In the genomic region with DNA sequence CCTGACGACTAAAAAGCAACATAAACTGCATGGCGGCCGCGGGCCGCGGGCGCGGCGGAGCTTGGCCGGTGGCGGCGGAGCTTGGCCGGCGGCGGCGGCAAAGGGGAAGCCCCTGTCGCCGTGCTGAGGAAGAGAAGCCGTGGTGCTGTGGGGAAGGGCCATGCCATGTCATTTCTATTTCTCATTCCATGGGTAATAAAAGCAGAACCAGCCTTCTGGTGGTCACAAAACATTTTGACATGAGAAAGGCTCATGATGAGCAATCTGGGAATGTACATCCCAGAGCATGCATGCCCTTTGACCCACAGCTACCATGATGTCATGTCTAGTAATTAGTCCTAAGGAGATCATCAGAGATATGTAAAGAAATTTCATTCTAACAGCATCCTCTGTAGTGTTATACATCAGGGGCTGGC, we compare ENCODE assay signal across 8 cellular contexts. TPM values are rescaled to one million over a fixed set of nuclear protein-coding genes. Genes with fewer than 3 reads are reported as not detected.
DNase-seq lines count a peak whose midpoint lies in the region; ATAC-seq and TF ChIP-seq lines count a peak whose summit lies in the region.

No MANE protein-coding gene starts in this region.

- H3K9me3 Mint-ChIP-seq in WTC11: no peaks in the 10 kb centered on the region

- CTCF ChIA-PET in WTC11 (lab: Charles Lee): no interaction called here

- peak overlapping the region; percentile 43 for H3K4me3 Mint-ChIP-seq in WTC11

- no peak overlapping the region for H3K27ac Mint-ChIP-seq in WTC11

- intact Hi-C loops in sciatic nerve (cut with DNase I): no loop called here

- DNase-seq in Ammon's horn (ENCODE audit: low spot score) (peak; percentile 51), WTC11 (ENCODE audit: low spot score) (no peak), sciatic nerve (ENCODE audit: low spot score) (no peak), NCI-H1694 treated with DMSO at 0.1 percent for 48 hours (lab: John Stamatoyannopoulos, UW) (no peak), NCI-H2196 treated with DMSO at 0.1 percent for 48 hours (lab: John Stamatoyannopoulos, UW; ENCODE audit: unreplicated experiment) (no peak)
- no peak for DNase-seq in effector CD8-positive, alpha-beta T cell (lab: John Stamatoyannopoulos, UW)

- H3K4me1 Mint-ChIP-seq in WTC11: peaks cover 8% of the 10 kb centered on the region

- no peaks in the 10 kb centered on the region for H3K36me3 Mint-ChIP-seq in WTC11

- POLR2A ChIA-PET in WTC11 (lab: Charles Lee): no interaction called here

- peak; percentile 72 for ATAC-seq in HG02759 (IDR thresholded peaks at IDR 0.05; ENCODE audit: unreplicated experiment)
- ATAC-seq in WTC11: peak; percentile 32; the same call in 1 of the 2 replicates
- peak; percentile 67 for ATAC-seq in esophagus mucosa
- ATAC-seq in sciatic nerve: peak; percentile 68

- no peak for TF ChIP-seq CTCF in WTC11 (IDR thresholded peaks at IDR 0.05)

- no peaks in the 10 kb centered on the region for H3K27me3 Mint-ChIP-seq in WTC11 (ENCODE audit: low read depth)

TF ChIP-seq in WTC11, 78 proteins besides CTCF, POLR2A, EP300 and RAD21 (continues in another document):
- TF ChIP-seq, protein P1, sequence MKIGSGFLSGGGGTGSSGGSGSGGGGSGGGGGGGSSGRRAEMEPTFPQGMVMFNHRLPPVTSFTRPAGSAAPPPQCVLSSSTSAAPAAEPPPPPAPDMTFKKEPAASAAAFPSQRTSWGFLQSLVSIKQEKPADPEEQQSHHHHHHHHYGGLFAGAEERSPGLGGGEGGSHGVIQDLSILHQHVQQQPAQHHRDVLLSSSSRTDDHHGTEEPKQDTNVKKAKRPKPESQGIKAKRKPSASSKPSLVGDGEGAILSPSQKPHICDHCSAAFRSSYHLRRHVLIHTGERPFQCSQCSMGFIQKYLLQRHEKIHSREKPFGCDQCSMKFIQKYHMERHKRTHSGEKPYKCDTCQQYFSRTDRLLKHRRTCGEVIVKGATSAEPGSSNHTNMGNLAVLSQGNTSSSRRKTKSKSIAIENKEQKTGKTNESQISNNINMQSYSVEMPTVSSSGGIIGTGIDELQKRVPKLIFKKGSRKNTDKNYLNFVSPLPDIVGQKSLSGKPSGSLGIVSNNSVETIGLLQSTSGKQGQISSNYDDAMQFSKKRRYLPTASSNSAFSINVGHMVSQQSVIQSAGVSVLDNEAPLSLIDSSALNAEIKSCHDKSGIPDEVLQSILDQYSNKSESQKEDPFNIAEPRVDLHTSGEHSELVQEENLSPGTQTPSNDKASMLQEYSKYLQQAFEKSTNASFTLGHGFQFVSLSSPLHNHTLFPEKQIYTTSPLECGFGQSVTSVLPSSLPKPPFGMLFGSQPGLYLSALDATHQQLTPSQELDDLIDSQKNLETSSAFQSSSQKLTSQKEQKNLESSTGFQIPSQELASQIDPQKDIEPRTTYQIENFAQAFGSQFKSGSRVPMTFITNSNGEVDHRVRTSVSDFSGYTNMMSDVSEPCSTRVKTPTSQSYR (CRISPR knock-in tag; IDR thresholded peaks at IDR 0.05): no peak
- TF ChIP-seq AR (CRISPR knock-in tag; IDR thresholded peaks at IDR 0.05) (no peak), IRF2 (CRISPR knock-in tag; IDR thresholded peaks at IDR 0.05; ENCODE audit: borderline replicate concordance, low read depth) (no peak), ZNF121 (CRISPR knock-in tag; IDR thresholded peaks at IDR 0.05) (no peak), ZNF219 (CRISPR knock-in tag; IDR thresholded peaks at IDR 0.05; ENCODE audit: borderline replicate concordance) (no peak), EMX1 (CRISPR knock-in tag; IDR thresholded peaks at IDR 0.05) (no peak), ETV6 (CRISPR knock-in tag; IDR thresholded peaks at IDR 0.05) (no peak), ARID4B (CRISPR knock-in tag; IDR thresholded peaks at IDR 0.05; ENCODE audit: borderline replicate concordance) (no peak), ERG (CRISPR knock-in tag; IDR thresholded peaks at IDR 0.05) (no peak), ZNF396 (CRISPR knock-in tag; IDR thresholded peaks at IDR 0.05; ENCODE audit: borderline replicate concordance) (no peak), GTF2I (CRISPR knock-in tag; conservative IDR thresholded peaks at IDR 0.05) (no peak), SMAD4 (CRISPR knock-in tag; IDR thresholded peaks at IDR 0.05) (no peak), ZNF263 (CRISPR knock-in tag; IDR thresholded peaks at IDR 0.05; ENCODE audit: low read depth) (no peak), NR1H2 (CRISPR knock-in tag; IDR thresholded peaks at IDR 0.05) (no peak), SMAD3 (CRISPR knock-in tag; IDR thresholded peaks at IDR 0.05; ENCODE audit: borderline replicate concordance) (no peak)
- TF ChIP-seq, protein P2, sequence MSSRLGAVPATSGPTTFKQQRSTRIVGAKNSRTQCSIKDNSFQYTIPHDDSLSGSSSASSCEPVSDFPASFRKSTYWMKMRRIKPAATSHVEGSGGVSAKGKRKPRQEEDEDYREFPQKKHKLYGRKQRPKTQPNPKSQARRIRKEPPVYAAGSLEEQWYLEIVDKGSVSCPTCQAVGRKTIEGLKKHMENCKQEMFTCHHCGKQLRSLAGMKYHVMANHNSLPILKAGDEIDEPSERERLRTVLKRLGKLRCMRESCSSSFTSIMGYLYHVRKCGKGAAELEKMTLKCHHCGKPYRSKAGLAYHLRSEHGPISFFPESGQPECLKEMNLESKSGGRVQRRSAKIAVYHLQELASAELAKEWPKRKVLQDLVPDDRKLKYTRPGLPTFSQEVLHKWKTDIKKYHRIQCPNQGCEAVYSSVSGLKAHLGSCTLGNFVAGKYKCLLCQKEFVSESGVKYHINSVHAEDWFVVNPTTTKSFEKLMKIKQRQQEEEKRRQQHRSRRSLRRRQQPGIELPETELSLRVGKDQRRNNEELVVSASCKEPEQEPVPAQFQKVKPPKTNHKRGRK (CRISPR knock-in tag; IDR thresholded peaks at IDR 0.05; ENCODE audit: borderline replicate concordance): no peak

RNA-seq across cellular contexts. Expression of gene HEATR6, which starts 23.9 kb away (rescaled TPM):
- total RNA-seq in WTC11 (2021): 20.7 to 23.1 TPM (median 21.3 TPM) in 3 replicates
- 8.2 TPM for total RNA-seq in esophagus mucosa
- total RNA-seq in sciatic nerve: 21.0 TPM

RNA-seq across cellular contexts. Expression of gene CA4, which starts 47.1 kb away (rescaled TPM):
- 5.4 to 6.7 TPM (median 6.2 TPM) in 3 replicates for total RNA-seq in WTC11 (2021)
- total RNA-seq in esophagus mucosa: 0.36 TPM
- 13.6 TPM for total RNA-seq in sciatic nerve
